ENCODE assay signal across 8 cellular contexts in genomic region chr9:27690816-27691215, GRCh38.
DNase-seq lines count a peak whose midpoint lies in the region; ATAC-seq, FAIRE-seq and TF ChIP-seq lines count a peak whose summit lies in the region.
"Not testable (repeated sequence)": the region's sequence is repeated elsewhere in the genome, so short reads cannot be mapped to it uniquely, and the experiment has no call there.

No MANE protein-coding gene starts in this region.

- H3K79me2 ChIP-seq in HepG2 (ENCODE audit: insufficient read depth, low read length); trophoblast cell (ENCODE audit: control insufficient read depth, insufficient read depth, low read length, poor library complexity): not testable (repeated sequence)

- H3K27ac ChIP-seq in HUES64 (ENCODE audit: low read depth, low read length); Peyer's patch; body of pancreas; HepG2 (ENCODE audit: extremely low read length, insufficient read depth, low read length); trophoblast cell (ENCODE audit: low read depth, low read length); transverse colon: not testable (repeated sequence)

- H3K9ac ChIP-seq in HUES64 (ENCODE audit: low read depth, low read length), result peak overlapping the region; percentile 77
- not testable (repeated sequence) for H3K9ac ChIP-seq in HepG2 (ENCODE audit: insufficient read depth, low read depth, low read length); trophoblast cell (ENCODE audit: low read length)

- TF ChIP-seq EP300 in HepG2 (IDR thresholded peaks at IDR 0.05; ENCODE audit: low read depth in 2 of 2, low read length in 2 of 2); HepG2 (CRISPR knock-in tag; IDR thresholded peaks at IDR 0.05; ENCODE audit: borderline replicate concordance); transverse colon (IDR thresholded peaks at IDR 0.05; ENCODE audit: low read depth): not testable (repeated sequence)

- CTCF ChIA-PET in HepG2 (lab: Yijun Ruan, JAX; ENCODE audit: low intra/inter-chr PET ratio, low total read pairs), result not testable (repeated sequence)

- H4K8ac ChIP-seq in trophoblast cell (ENCODE audit: low read depth, low read length), result peak overlapping the region; percentile 65

- H3K36me3 ChIP-seq in HUES64 (ENCODE audit: insufficient read depth, low read length); Peyer's patch; body of pancreas (replicated peaks in 1 of 2; ENCODE audit: insufficient read depth in 1 of 2, low read depth in 2 of 2); HepG2 (replicated peaks in 1 of 2; ENCODE audit: control insufficient read depth in 1 of 2, insufficient read depth in 2 of 2, low read length in 2 of 2); trophoblast cell (ENCODE audit: control insufficient read depth in 1 of 2, insufficient read depth in 2 of 2, low read length in 2 of 2); transverse colon: not testable (repeated sequence)

- not testable (repeated sequence) for H3K23ac ChIP-seq in trophoblast cell (ENCODE audit: low read length)

- FAIRE-seq in HepG2 (lab: Jason Lieb, UNC), result not testable (repeated sequence)

- H2AFZ ChIP-seq in HepG2 (ENCODE audit: low read length); trophoblast cell (ENCODE audit: insufficient read depth, low read length, poor library complexity): not testable (repeated sequence)

- not testable (repeated sequence) for TF ChIP-seq POLR2A in Peyer's patch (IDR thresholded peaks at IDR 0.05); body of pancreas (IDR thresholded peaks at IDR 0.05); HepG2 (IDR thresholded peaks at IDR 0.05; ENCODE audit: insufficient read depth in 1 of 2, low read depth in 2 of 2, low read length in 2 of 2); transverse colon (IDR thresholded peaks at IDR 0.05)

- H3K4me3 ChIP-seq in HUES64 (ENCODE audit: low read length), result peak overlapping the region; percentile 41
- not testable (repeated sequence) for H3K4me3 ChIP-seq in Peyer's patch; body of pancreas; HepG2 (replicated peaks in 1 of 3; ENCODE audit: insufficient read depth in 1 of 3, low read depth in 2 of 3, low read length in 3 of 3); trophoblast cell (ENCODE audit: low read depth, low read length); transverse colon

- not testable (repeated sequence) for H4K12ac ChIP-seq in trophoblast cell (ENCODE audit: low read depth, low read length)

- not testable (repeated sequence) for H3K79me1 ChIP-seq in trophoblast cell (ENCODE audit: low read length)

- not testable (repeated sequence) for H2BK12ac ChIP-seq in trophoblast cell (ENCODE audit: low read length)

- H3K18ac ChIP-seq in trophoblast cell (ENCODE audit: low read length), result not testable (repeated sequence)

- not testable (repeated sequence) for H2AK5ac ChIP-seq in trophoblast cell (ENCODE audit: low read length)

- POLR2A ChIA-PET in HepG2 (lab: Yijun Ruan, JAX), result not testable (repeated sequence)

- not testable (repeated sequence) for H2BK5ac ChIP-seq in trophoblast cell (ENCODE audit: low read depth, low read length, poor library complexity)

- BruUV-seq in HepG2 (replicated peaks; lab: Mats Ljungman, UMichigan), result not testable (repeated sequence)

- in situ Hi-C loops in HepG2 (cut with HindIII; ENCODE audit: extremely low pct_ligation_motif_present, low pct_unique_long_range_greater_than_20kb); transverse colon (cut with MboI; ENCODE audit: low pct_ligation_motif_present in 1 of 4, low pct_unique_long_range_greater_than_20kb in 1 of 4, low sequenced_read_pairs in 3 of 4): not testable (repeated sequence)

- H3K14ac ChIP-seq in trophoblast cell (ENCODE audit: low read length), result not testable (repeated sequence)

- not testable (repeated sequence) for TF ChIP-seq RAD21 in HepG2 (CRISPR knock-in tag; IDR thresholded peaks at IDR 0.05)

- H3K4ac ChIP-seq in trophoblast cell (ENCODE audit: low read depth, low read length), result not testable (repeated sequence)

- 17% methylated on average over 8 of the region's 17 CpGs for WGBS in HUES64
- no CpG with 5 or more reads among the region's 17 CpGs for WGBS in body of pancreas, 2 donors
- WGBS in HepG2 (ENCODE audit: low lambda C conversion rate), result 57% methylated on average over 8 of the region's 17 CpGs
- WGBS in trophoblast cell (ENCODE audit: extremely low coverage, insufficient coverage, insufficient read length), result no CpG with 5 or more reads among the region's 17 CpGs
- WGBS in transverse colon (ENCODE audit: low coverage in 1 of 2), 2 donors, result 75% methylated on average over 9 of the region's 17 CpGs; no CpG with 5 or more reads in 1 of the 2 donors

- not testable (repeated sequence) for H4K20me1 ChIP-seq in HepG2 (ENCODE audit: insufficient read depth, low read length)

- not testable (repeated sequence) for H4K91ac ChIP-seq in trophoblast cell (ENCODE audit: low read depth, low read length)

- not testable (repeated sequence) for H2BK120ac ChIP-seq in trophoblast cell (ENCODE audit: insufficient read depth, low read length, poor library complexity)

- TF ChIP-seq CTCF in Peyer's patch (IDR thresholded peaks at IDR 0.05); body of pancreas (IDR thresholded peaks at IDR 0.05); HepG2 (CRISPR knock-in tag; IDR thresholded peaks at IDR 0.05); transverse colon (IDR thresholded peaks at IDR 0.05): not testable (repeated sequence)

- intact Hi-C loops in body of pancreas (cut with DNase I); Right ventricle myocardium superior (cut with DNase I); HepG2 (cut with micrococcal nuclease; ENCODE audit: unreplicated experiment); transverse colon (cut with DNase I; ENCODE audit: low total_unique reads): not testable (repeated sequence)

- not testable (repeated sequence) for H3K27me3 ChIP-seq in HUES64 (ENCODE audit: insufficient read depth, low read length); Peyer's patch; body of pancreas; HepG2 (ENCODE audit: control insufficient read depth in 1 of 2, insufficient read depth in 2 of 2, low read length in 2 of 2); trophoblast cell (ENCODE audit: insufficient read depth, low read length); transverse colon

- H3K4me2 ChIP-seq in HepG2 (ENCODE audit: low read depth, low read length); trophoblast cell (ENCODE audit: low read length): not testable (repeated sequence)

- DNase-seq in COLO668 (lab: John Stamatoyannopoulos, UW; ENCODE audit: unreplicated experiment) (peak; percentile 48), Peyer's patch (peak in 2 of 3 donors; percentile 31 to 54), body of pancreas (peak; percentile 45 to 79 (median 64)), Right ventricle myocardium superior (peak; percentile 71), transverse colon (peak; percentile 59)
- not testable (repeated sequence) for DNase-seq in HepG2 (ENCODE audit: low spot score); trophoblast cell

- not testable (repeated sequence) for H3K9me3 ChIP-seq in HUES64 (ENCODE audit: insufficient read depth, low read depth, low read length); Peyer's patch; body of pancreas; HepG2 (ENCODE audit: low read length); trophoblast cell (ENCODE audit: insufficient read depth, low read depth, low read length); transverse colon

- not testable (repeated sequence) for ATAC-seq in body of pancreas; Right ventricle myocardium superior (ENCODE audit: poor library complexity); HepG2

- H3K4me1 ChIP-seq in HUES64 (ENCODE audit: insufficient read depth, low read length); Peyer's patch; body of pancreas; HepG2 (ENCODE audit: insufficient read depth, low read length); trophoblast cell (ENCODE audit: control insufficient read depth in 1 of 2, insufficient read depth in 2 of 2, low read length in 2 of 2); transverse colon: not testable (repeated sequence)

TF ChIP-seq in HepG2, 621 proteins besides CTCF, POLR2A, EP300 and RAD21 (continues in another document):
- not testable (repeated sequence) for TF ChIP-seq FOXA1 (IDR thresholded peaks at IDR 0.05)
- TF ChIP-seq FOXA1 (CRISPR knock-in tag; IDR thresholded peaks at IDR 0.05) (peak; percentile 34; the same call in 1 of the 2 replicates), FOXA3 (CRISPR knock-in tag; IDR thresholded peaks at IDR 0.05) (0 out of 2 replicates have a peak, but pooled peaks have one; percentile 7)
